In genomic region chr11:687751-688150, GRCh38 we compare ENCODE assay signal across 1 cellular context.
TF ChIP-seq lines count a peak whose summit lies in the region.

No MANE protein-coding gene starts in this region.

TF ChIP-seq in K562, 482 proteins besides CTCF, POLR2A, EP300 and RAD21:
- TF ChIP-seq THRA (IDR thresholded peaks at IDR 0.05) (no peak), NFIC (IDR thresholded peaks at IDR 0.05) (peak; percentile 50; the same call in 1 of the 2 replicates)
TF ChIP-seq in K562: peak in this region for 1.
